Comparison of ENCODE assay signal across 8 cellular contexts in the genomic region with DNA sequence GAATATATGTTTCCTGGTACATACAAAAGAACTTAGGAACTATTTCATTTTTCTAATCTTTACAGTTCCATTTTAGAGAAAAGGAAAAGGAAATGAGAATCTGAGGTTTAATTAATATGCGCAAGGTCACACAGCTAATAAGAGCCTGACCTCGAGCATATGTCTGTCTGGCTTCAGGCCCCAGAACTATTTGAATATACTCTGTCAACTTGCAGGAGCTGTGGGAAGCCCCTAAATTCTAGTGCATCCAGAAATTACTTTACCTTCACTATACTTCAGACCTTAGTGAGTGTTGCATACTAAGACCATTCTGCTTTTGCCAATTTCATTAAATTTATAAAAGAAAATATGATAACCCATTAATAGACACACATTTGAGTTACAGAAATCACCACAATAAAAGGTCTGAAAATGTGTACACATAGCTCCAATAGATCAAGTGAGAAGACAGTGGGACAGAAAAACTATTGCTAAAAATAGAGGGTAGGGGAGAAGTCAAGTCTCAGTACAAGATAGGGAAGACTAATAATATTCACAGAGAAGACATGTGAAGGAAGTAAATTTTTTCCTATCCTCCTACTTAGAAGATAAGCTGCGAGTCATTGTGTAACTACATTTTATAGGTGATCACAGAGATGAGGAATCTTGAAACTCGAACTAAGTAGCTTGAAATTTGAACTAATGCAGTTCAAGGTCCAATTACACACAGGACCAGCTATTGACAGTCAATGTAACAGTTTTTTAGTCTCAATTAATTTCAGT. TPM values are rescaled to one million over a fixed set of nuclear protein-coding genes. Genes with fewer than 3 reads are reported as not detected.
DNase-seq lines count a peak whose midpoint lies in the region; ATAC-seq lines count a peak whose summit lies in the region.

No MANE protein-coding gene starts in this region.

- ATAC-seq in GM18508 (IDR thresholded peaks at IDR 0.05; ENCODE audit: insufficient read depth, unreplicated experiment), result peak; percentile 94
- ATAC-seq in GM21825 (IDR thresholded peaks at IDR 0.05; ENCODE audit: unreplicated experiment), result peak; percentile 81
- no peak for ATAC-seq in T-cell (replicated peaks in 1 of 4)

- POLR2A ChIA-PET in T-cell (lab: Charles Lee), result interaction anchor here in 1 of 2 donors (0.6 kb wide), 1 partner anchor 57 kb away, joined by 3 read pairs; no protein-coding TSS in a partner anchor

- no peaks in the 10 kb centered on the region for H3K36me3 ChIP-seq in SJCRH30

- no peak overlapping the region for H3K4me3 Mint-ChIP-seq in T-cell

- H3K9me3 ChIP-seq in SJCRH30 (replicated peaks), result no peaks in the 10 kb centered on the region

- CTCF ChIA-PET in T-cell (lab: Charles Lee), result interaction anchor here (0.6 to 1.2 kb wide), 2 partner anchors 96 to 162 kb away, joined by 3 to 4 read pairs; no protein-coding TSS in a partner anchor

- H3K36me3 Mint-ChIP-seq in T-cell, result no peaks in the 10 kb centered on the region

- peaks cover 0 to 2% (median 2%) of the 10 kb centered on the region in 3 donors for H3K4me1 Mint-ChIP-seq in T-cell

- H3K9me3 Mint-ChIP-seq in T-cell, result no peaks in the 10 kb centered on the region

- H3K27ac ChIP-seq in SJCRH30, result no peak overlapping the region

- H3K4me3 ChIP-seq in SJCRH30, result no peak overlapping the region

- H3K27me3 Mint-ChIP-seq in T-cell, result peaks cover 0 to 2% of the 10 kb centered on the region in 2 donors

- no peaks in the 10 kb centered on the region for H3K4me1 ChIP-seq in SJCRH30

- no peaks in the 10 kb centered on the region for H3K27me3 ChIP-seq in SJCRH30

- no peak overlapping the region for H3K27ac Mint-ChIP-seq in T-cell

- DNase-seq in LoVo (ENCODE audit: low spot score), result peak; percentile 69
- peak; percentile 15 for DNase-seq in germinal center (ENCODE audit: low spot score)
- DNase-seq in SJCRH30, result no peak
- no peak for DNase-seq in Ammon's horn (ENCODE audit: low spot score)
- DNase-seq in SW 1271 (lab: John Stamatoyannopoulos, UW), result no peak
- DNase-seq in T-cell, result no peak

RNA-seq across cellular contexts. Expression of gene RGS13, which starts 3.8 kb away (rescaled TPM):
- not detected in 2 replicates for total RNA-seq in SJCRH30 (2014; rRNA removed; shearing (Covaris generic))
- under 1 TPM in 2 of 5 donors, not detected in 3; 0.07 to 0.10 TPM for total RNA-seq in T-cell

Comparison
In these comparisons a context has a peak if more than half of its experiments do, and no peak if none do; other contexts are left out.
1. ATAC-seq: peak in GM18508 (single experiment) and GM21825 (single experiment); none in T-cell (0 of 4).
2. DNase-seq: peak in LoVo (single experiment) and germinal center (single experiment); none in SJCRH30 (0 of 2), Ammon's horn (single experiment), SW 1271 (0 of 2) and T-cell (0 of 34).